24 cellular contexts compared by ENCODE assay signal in the genomic region with DNA sequence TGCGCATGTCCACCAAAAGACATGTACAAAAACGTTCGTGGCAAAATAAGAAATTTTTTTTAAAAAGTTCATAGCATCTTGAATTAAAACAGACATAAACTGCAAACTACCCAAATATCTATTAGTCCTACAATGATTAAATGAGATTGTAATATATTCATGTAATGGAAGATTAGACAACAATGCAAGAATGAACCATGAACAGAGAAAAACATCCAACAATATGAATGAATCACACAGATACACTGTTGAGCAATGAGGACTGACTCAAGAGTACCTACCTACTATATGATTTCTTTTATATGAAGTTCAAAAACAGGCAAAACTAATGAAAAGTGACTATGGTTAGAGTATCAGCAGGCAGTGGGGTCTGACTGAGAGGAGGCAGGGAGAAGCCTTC.
DNase-seq lines count a peak whose midpoint lies in the region; ATAC-seq and TF ChIP-seq lines count a peak whose summit lies in the region.
"Had no signal": no experiment of that assay in that cellular context is flagged by ENCODE, and none has a peak within 500 bp of the region (broad histone marks: within the 10 kb centered on the region; RNA-seq: fewer than 3 reads in every experiment).

No MANE protein-coding gene starts in this region.

- no peak for TF ChIP-seq CTCF in NB4 (IDR thresholded peaks at IDR 0.05; ENCODE audit: low read depth, low read length)
- no peak for TF ChIP-seq CTCF in cardiac fibroblast (IDR thresholded peaks at IDR 0.05; ENCODE audit: low read depth, low read length)
- TF ChIP-seq CTCF in coronary artery (IDR thresholded peaks at IDR 0.05) = no peak

- H3K4me3 ChIP-seq in NB4 (ENCODE audit: low read depth, low read length) (no peak overlapping the region), cardiac fibroblast (replicated peaks in 1 of 2; ENCODE audit: low read depth in 2 of 2, low read length in 2 of 2) (no peak overlapping the region), coronary artery (no peak overlapping the region)
- H3K4me3 ChIP-seq: testis, uterus had no signal

- no peak for TF ChIP-seq POLR2A in NB4 (IDR thresholded peaks at IDR 0.05; ENCODE audit: extremely low read depth, insufficient read length)

- DNase-seq in ELR (ENCODE audit: low read depth) (peak; percentile 61), NB4 (ENCODE audit: low read depth) (peak; percentile 7), cardiac fibroblast (ENCODE audit: low read depth in 2 of 2) (peak; percentile 42 to 83), iris pigment epithelial cell (ENCODE audit: low read depth) (peak; percentile 83), coronary artery (ENCODE audit: low spot score) (no peak), NCI-H774 (lab: John Stamatoyannopoulos, UW) (no peak)
- no peak for DNase-seq in stimulated activated CD4-positive, alpha-beta T cell treated with anti-CD3 and anti-CD28 coated beads, Interleukin-2, amount 100 ng/mL, for 24 hours
- DNase-seq: activated CD4-positive, alpha-beta T cell treated with anti-CD3 and anti-CD28 coated beads for 4 hours; activated naive CD4-positive, alpha-beta T cell; activated T-cell treated with anti-CD3 and anti-CD28 coated beads, Interleukin-2, amount 50 U/mL, for 4 hours; aorta; KBM-7; kidney; NCI-H1694 treated with DMSO at 0.1 percent for 48 hours; NCI-H526; right cardiac atrium; stimulated activated CD4-positive, alpha-beta T cell treated with anti-CD3 and anti-CD28 coated beads, Interleukin-12 subunit alpha, Interleukin-12 subunit beta, amount 100 ng/mL, for 4 hours; stimulated activated CD4-positive, alpha-beta T cell treated with anti-CD3 and anti-CD28 coated beads, Interleukin-4, amount 100 ng/mL, for 4 hours; stimulated activated naive CD4-positive, alpha-beta T cell; testis; uterus had no signal

- H3K27ac ChIP-seq in coronary artery = no peak overlapping the region
- H3K27ac ChIP-seq: parathyroid adenoma, testis, uterus had no signal

- ATAC-seq in GM18873 (IDR thresholded peaks at IDR 0.05; ENCODE audit: low FRiP score, unreplicated experiment) = no peak
- ATAC-seq: activated T-cell treated with anti-CD3 and anti-CD28 coated beads, Interleukin-2, amount 50 U/mL, for 4 hours; right cardiac atrium; SK-N-SH treated with all-trans-retinoic acid at 6 μM for 48 hours had no signal

Comparison
In these comparisons a context has a peak if more than half of its experiments do, and no peak if none do; other contexts are left out.
1. DNase-seq: peak in ELR (single experiment), NB4 (single experiment), cardiac fibroblast (2 of 2) and iris pigment epithelial cell (single experiment); none in stimulated activated CD4-positive, alpha-beta T cell treated with anti-CD3 and anti-CD28 coated beads, Interleukin-2, amount 100 ng/mL, for 24 hours (0 of 2), coronary artery (single experiment) and NCI-H774 (single experiment).